ENCODE assay signal across 8 cellular contexts in the genomic region with DNA sequence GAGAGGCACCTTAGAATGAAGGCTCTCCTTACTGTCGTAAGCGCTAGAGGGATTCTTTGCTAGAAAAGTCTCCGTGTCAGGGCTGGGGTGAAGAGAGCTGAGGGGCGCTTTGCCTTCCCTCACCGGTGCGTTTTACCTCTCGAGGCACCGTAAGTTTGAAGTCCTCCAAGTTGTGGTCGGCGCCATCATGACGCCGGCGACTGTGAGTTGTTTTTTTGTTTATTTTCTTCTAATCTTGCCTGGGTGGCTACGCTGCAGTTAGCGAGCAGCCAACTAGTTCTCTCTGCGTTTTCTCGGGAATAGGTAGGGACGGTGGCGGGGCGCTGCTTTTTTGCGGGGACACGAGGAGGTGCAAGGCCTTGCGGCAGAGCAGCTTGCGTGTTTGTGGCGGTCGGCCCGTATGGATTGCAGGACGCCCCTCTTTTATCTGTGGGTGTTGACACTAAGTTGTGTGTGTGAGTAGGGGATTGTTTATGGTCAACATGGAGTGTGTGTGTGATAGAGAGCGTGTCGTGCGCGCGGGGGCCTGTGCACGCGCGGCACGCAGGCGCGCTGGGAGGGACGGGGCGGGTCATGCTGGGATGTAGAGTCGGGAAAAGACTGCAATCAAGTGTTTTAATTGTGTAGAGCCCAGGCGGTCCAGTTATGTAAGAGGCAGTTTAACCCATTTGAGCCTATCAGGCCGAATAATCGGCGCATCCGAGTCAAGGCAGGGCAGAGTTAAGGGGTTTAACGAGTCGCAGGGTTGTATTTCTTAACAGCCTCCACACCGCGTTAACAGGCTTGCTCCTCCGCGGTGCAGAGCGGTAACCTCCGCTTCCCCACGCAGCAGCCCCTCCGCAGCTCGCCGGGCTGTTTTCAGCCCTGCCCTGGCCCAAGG. TPM values are rescaled to one million over a fixed set of nuclear protein-coding genes. Genes with fewer than 3 reads are reported as not detected.
DNase-seq lines count a peak whose midpoint lies in the region; ATAC-seq lines count a peak whose summit lies in the region.

No MANE protein-coding gene starts in this region.

- H3K4me3 Mint-ChIP-seq in activated naive CD4-positive, alpha-beta T cell treated with anti-CD3 and anti-CD28 coated beads for 36 hours = no peak overlapping the region

- H2BK120ac ChIP-seq in neuronal stem cell (ENCODE audit: low read depth, low read length) = peak overlapping the region; percentile 98

- H3K23ac ChIP-seq in neuronal stem cell (ENCODE audit: low read depth, low read length, poor library complexity) = peak overlapping the region; percentile 85

- H3K4me1 ChIP-seq in adipocyte (ENCODE audit: control insufficient read depth, insufficient read depth, low read length) (peaks cover 25% of the 10 kb centered on the region), neuronal stem cell (ENCODE audit: control insufficient read depth in 2 of 2, insufficient read depth in 1 of 2, low read depth in 1 of 2, low read length in 2 of 2) (peaks cover 0 to 2% of the 10 kb centered on the region in 2 donors)

- peaks cover 29% of the 10 kb centered on the region for H3K27me3 Mint-ChIP-seq in activated naive CD4-positive, alpha-beta T cell treated with anti-CD3 and anti-CD28 coated beads for 36 hours (ENCODE audit: low read depth)

- peak overlapping the region; percentile 98 for H3K18ac ChIP-seq in neuronal stem cell (ENCODE audit: low read length)

- peak; percentile 8 for ATAC-seq in HG03460 (IDR thresholded peaks at IDR 0.05; ENCODE audit: unreplicated experiment)
- ATAC-seq in Right ventricle myocardium inferior = peak; percentile 90
- no peak for ATAC-seq in HG02840 (IDR thresholded peaks at IDR 0.05; ENCODE audit: low FRiP score, unreplicated experiment)

- peak overlapping the region; percentile 96 for H3K27ac ChIP-seq in neuronal stem cell (replicated peaks; ENCODE audit: low read length)

- H3K36me3 Mint-ChIP-seq in activated naive CD4-positive, alpha-beta T cell treated with anti-CD3 and anti-CD28 coated beads for 36 hours (ENCODE audit: low read depth) = no peaks in the 10 kb centered on the region

- H3K4me2 ChIP-seq in neuronal stem cell (ENCODE audit: insufficient read depth, low read length, poor library complexity, severe bottlenecking) = peak overlapping the region; percentile 91

- H3K14ac ChIP-seq in neuronal stem cell (ENCODE audit: low read length) = no peak overlapping the region

- no CpG with 5 or more reads among the region's 59 CpGs for WGBS in neuronal stem cell (ENCODE audit: extremely low coverage in 2 of 2, insufficient read length in 2 of 2, insufficient replicate concordance in 1 of 2), 2 donors

- peak overlapping the region; percentile 85 for H2BK15ac ChIP-seq in neuronal stem cell (ENCODE audit: low read length)

- peak; percentile 31 for DNase-seq in activated naive CD4-positive, alpha-beta T cell treated with anti-CD3 and anti-CD28 coated beads for 36 hours
- DNase-seq in activated naive CD4-positive, alpha-beta T cell treated with Interleukin-2 at 50 U/mL for 16 hours = no peak
- DNase-seq in NCI-H748 (lab: John Stamatoyannopoulos, UW; ENCODE audit: unreplicated experiment) (peak; percentile 90), adipocyte (ENCODE audit: low read depth) (peak; percentile 85), Right ventricle myocardium inferior (ENCODE audit: missing footprints) (peak; percentile 89), neuronal stem cell (ENCODE audit: low spot score) (peak; percentile 67)

- no peak overlapping the region for H3K27ac Mint-ChIP-seq in activated naive CD4-positive, alpha-beta T cell treated with anti-CD3 and anti-CD28 coated beads for 36 hours

- H3K4me3 ChIP-seq in adipocyte (ENCODE audit: low read length) (peak overlapping the region; percentile 99), neuronal stem cell (ENCODE audit: low read length in 2 of 2) (peak overlapping the region; percentile 84 to 90)

- peak overlapping the region; percentile 95 for H2BK5ac ChIP-seq in neuronal stem cell (ENCODE audit: low read length)

- intact Hi-C loops in activated naive CD4-positive, alpha-beta T cell treated with anti-CD3 and anti-CD28 coated beads for 36 hours (cut with micrococcal nuclease) = loop anchor here (1.0 to 5.0 kb wide), 4 partner anchors 100 to 1915 kb away; partner anchors contain the start of genes CTH, FPGT, LRRIQ3 and ZRANB2
- intact Hi-C loops in Right ventricle myocardium inferior (cut with DNase I) = loop anchor here (10.0 kb wide), 2 partner anchors 159 to 429 kb away; no protein-coding TSS in a partner anchor

- no peaks in the 10 kb centered on the region for H3K79me1 ChIP-seq in neuronal stem cell (ENCODE audit: low read depth, low read length)

- no peaks in the 10 kb centered on the region for H3K36me3 ChIP-seq in adipocyte (ENCODE audit: control insufficient read depth, insufficient read depth, low read length, severe bottlenecking)
- no peaks in the 10 kb centered on the region for H3K36me3 ChIP-seq in neuronal stem cell (replicated peaks in 1 of 2; ENCODE audit: control insufficient read depth in 2 of 2, insufficient read depth in 2 of 2, low read length in 2 of 2)

- H4K91ac ChIP-seq in neuronal stem cell (ENCODE audit: low read depth, low read length, poor library complexity) = no peak overlapping the region

- peak overlapping the region; percentile 99 for H4K8ac ChIP-seq in neuronal stem cell (ENCODE audit: low read depth, low read length)

- peak overlapping the region; percentile 89 for H3K4ac ChIP-seq in neuronal stem cell (ENCODE audit: low read length)

- CTCF ChIA-PET in activated naive CD4-positive, alpha-beta T cell treated with anti-CD3 and anti-CD28 coated beads for 36 hours (lab: Charles Lee) = no interaction called here

- H3K9me3 ChIP-seq in adipocyte (ENCODE audit: control insufficient read depth, low read length) = no peaks in the 10 kb centered on the region
- H3K9me3 ChIP-seq in neuronal stem cell (replicated peaks in 1 of 2; ENCODE audit: control insufficient read depth in 2 of 2, insufficient read depth in 1 of 2, low read depth in 1 of 2, low read length in 2 of 2) = no peaks in the 10 kb centered on the region

- H2AK5ac ChIP-seq in neuronal stem cell (ENCODE audit: low read depth, low read length) = peak overlapping the region; percentile 28

- peak overlapping the region; percentile 95 for H2AFZ ChIP-seq in neuronal stem cell (ENCODE audit: low read length)

- peaks cover 16% of the 10 kb centered on the region for H3K4me1 Mint-ChIP-seq in activated naive CD4-positive, alpha-beta T cell treated with anti-CD3 and anti-CD28 coated beads for 36 hours (ENCODE audit: low read depth)

- H2BK12ac ChIP-seq in neuronal stem cell (ENCODE audit: low read length) = peak overlapping the region; percentile 95

- H3K9ac ChIP-seq in adipocyte (ENCODE audit: low read length) (peak overlapping the region; percentile 100), neuronal stem cell (ENCODE audit: low read depth, low read length, poor library complexity) (peak overlapping the region; percentile 89)

- no peaks in the 10 kb centered on the region for H3K9me3 Mint-ChIP-seq in activated naive CD4-positive, alpha-beta T cell treated with anti-CD3 and anti-CD28 coated beads for 36 hours

- H3K27me3 ChIP-seq in adipocyte (replicated peaks; ENCODE audit: control insufficient read depth, insufficient read depth, low read length) = no peaks in the 10 kb centered on the region
- H3K27me3 ChIP-seq in neuronal stem cell (ENCODE audit: control insufficient read depth in 3 of 3, insufficient read depth in 3 of 3, low read depth in 1 of 3, low read length in 3 of 3) = peaks cover 0 to 1% (median 0%) of the 10 kb centered on the region in 3 experiments

RNA-seq across cellular contexts. Expression of gene NEGR1, which starts 1.1 kb away (rescaled TPM):
- not detected for total RNA-seq in activated naive CD4-positive, alpha-beta T cell treated with anti-CD3 and anti-CD28 coated beads for 36 hours
- 15.2 TPM for total RNA-seq in Right ventricle myocardium inferior
- polyA plus RNA-seq in neuronal stem cell (2013, experiment 1 of 2) = 1.8 TPM
- 1.9 TPM for polyA plus RNA-seq in neuronal stem cell (2013, experiment 2 of 2)

Comparison
In these comparisons a context has a peak if more than half of its experiments do, and no peak if none do; other contexts are left out.
1. RNA of gene NEGR1, which starts 1.1 kb away (total RNA-seq): 15.2 TPM in Right ventricle myocardium inferior (single experiment); not detected in activated naive CD4-positive, alpha-beta T cell treated with anti-CD3 and anti-CD28 coated beads for 36 hours; every median in the first group is over 10 times any median in the second.